ENCODE assay signal across 9 cellular contexts in genomic region chr13:80084086-80084676, GRCh38.
DNase-seq lines count a peak whose midpoint lies in the region; ATAC-seq, FAIRE-seq and TF ChIP-seq lines count a peak whose summit lies in the region.
"Had no signal": no experiment of that assay in that cellular context is flagged by ENCODE, and none has a peak within 500 bp of the region (broad histone marks: within the 10 kb centered on the region; RNA-seq: fewer than 3 reads in every experiment).

No MANE protein-coding gene starts in this region.

- 34 to 37% methylated on average over 2 of the region's 2 CpGs for WGBS in pancreas, 2 donors

- no peaks in the 10 kb centered on the region for H3K9me3 ChIP-seq in pancreas

- TF ChIP-seq CTCF in pancreas (IDR thresholded peaks at IDR 0.05), result no peak

- ATAC-seq in pancreas, result peak; percentile 48 to 68 (median 64)

- H3K27me3 ChIP-seq in pancreas, result peaks cover 0 to 4% (median 0%) of the 10 kb centered on the region in 4 donors

- FAIRE-seq in pancreas (lab: Jason Lieb, UNC), result peak; percentile 87

- H3K4me3 ChIP-seq in pancreas, result no peak overlapping the region

- peaks cover 0 to 7% (median 5%) of the 10 kb centered on the region in 3 donors for H3K4me1 ChIP-seq in pancreas

- intact Hi-C loops in pancreas (cut with DNase I), result no loop called here

- H3K36me3 ChIP-seq in pancreas, result no peaks in the 10 kb centered on the region

- H3K27ac ChIP-seq in epithelial cell of prostate (peak overlapping the region; percentile 23), pancreas (peak overlapping the region in 3 of 4 donors; percentile 8 to 62 (median 8))

- DNase-seq in GM04503 (ENCODE audit: low read depth) (peak; percentile 98), NCI-H510A (lab: John Stamatoyannopoulos, UW) (peak; percentile 28), epithelial cell of prostate (ENCODE audit: low read depth, low spot score) (no peak), pancreas (no peak), NCI-H82 treated with DMSO at 0.1 percent for 48 hours (lab: John Stamatoyannopoulos, UW; ENCODE audit: unreplicated experiment) (no peak), superior temporal gyrus (ENCODE audit: extremely low spot score) (no peak), NCI-H69 (lab: John Stamatoyannopoulos, UW) (no peak), amniotic stem cell (lab: John Stamatoyannopoulos, UW) (no peak)
- DNase-seq: amygdala had no signal

Comparison
In these comparisons a context has a peak if more than half of its experiments do, and no peak if none do; other contexts are left out.
1. DNase-seq: peak in GM04503 (single experiment) and NCI-H510A (single experiment); none in epithelial cell of prostate (single experiment), pancreas (0 of 6), NCI-H82 treated with DMSO at 0.1 percent for 48 hours (single experiment), superior temporal gyrus (single experiment), NCI-H69 (single experiment) and amniotic stem cell (single experiment).